24 cellular contexts compared by ENCODE assay signal in the genomic region with DNA sequence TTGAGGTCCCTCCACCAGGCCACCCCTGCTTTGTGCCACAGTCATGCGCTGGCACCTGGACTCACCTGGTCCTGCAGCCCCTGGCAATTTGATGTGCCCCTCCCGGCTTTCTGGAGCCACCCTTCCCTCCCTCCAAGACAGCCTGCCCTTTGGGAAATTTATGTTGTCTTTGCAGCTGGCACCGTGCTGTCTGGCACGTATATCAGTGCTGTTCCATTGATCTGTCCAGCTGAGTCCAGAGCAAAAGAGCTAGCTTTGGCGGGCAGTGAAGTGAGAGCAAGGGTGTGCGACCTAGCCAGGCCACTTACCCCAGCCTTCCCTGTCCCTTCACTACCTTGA. TPM values are rescaled to one million over a fixed set of nuclear protein-coding genes. Genes with fewer than 3 reads are reported as not detected.
DNase-seq lines count a peak whose midpoint lies in the region; ATAC-seq and TF ChIP-seq lines count a peak whose summit lies in the region.
"Had no signal": no experiment of that assay in that cellular context is flagged by ENCODE, and none has a peak within 500 bp of the region (broad histone marks: within the 10 kb centered on the region; RNA-seq: fewer than 3 reads in every experiment).

No MANE protein-coding gene starts in this region.

- H3K9me3 ChIP-seq in HUES6 (ENCODE audit: control insufficient read depth, insufficient read depth, low read depth, low read length) (no peaks in the 10 kb centered on the region), right lobe of liver (no peaks in the 10 kb centered on the region)

- peaks cover 48% of the 10 kb centered on the region for H3K4me1 ChIP-seq in HUES6 (ENCODE audit: control insufficient read depth, insufficient read depth, low read length)
- H3K4me1 ChIP-seq in right lobe of liver = peaks cover 0 to 55% (median 27%) of the 10 kb centered on the region in 4 donors

- peak; percentile 39 to 63 (median 58) for ATAC-seq in right lobe of liver
- no peak for ATAC-seq in HG03196 (IDR thresholded peaks at IDR 0.05; ENCODE audit: unreplicated experiment)
- ATAC-seq in sciatic nerve = no peak
- ATAC-seq: activated CD8-positive, alpha-beta memory T cell treated with anti-CD3 and anti-CD28 coated beads, Interleukin-2, amount 10 ng/mL, durations not matched to agents 7 days and 5 days; activated T-helper 17 cell treated with anti-CD3 and anti-CD28 coated beads, Interleukin-2, amount 50 U/mL, for 72 hours; GM12878 had no signal

- DNase-seq in caudate nucleus (lab: John Stamatoyannopoulos, UW) = no peak
- peak; percentile 74 to 87 (median 81) for DNase-seq in right lobe of liver
- no peak for DNase-seq in stimulated activated CD4-positive, alpha-beta T cell treated with anti-CD3 and anti-CD28 coated beads, Interleukin-1b, Interleukin-23, amount 100 ng/mL, for 48 hours
- no peak for DNase-seq in sciatic nerve (ENCODE audit: low spot score)
- no peak for DNase-seq in globus pallidus (ENCODE audit: low spot score)
- DNase-seq: activated CD4-positive, alpha-beta T cell treated with anti-CD3 and anti-CD28 coated beads for 4 hours; activated CD8-positive, alpha-beta memory T cell treated with anti-CD3 and anti-CD28 coated beads, Interleukin-2, amount 10 ng/mL, durations not matched to agents 7 days and 5 days; activated naive CD8-positive, alpha-beta T cell treated with anti-CD3 and anti-CD28 coated beads, Interleukin-2, amount 10 ng/mL, durations not matched to agents 7 days and 5 days; CD4-positive, CD25-positive, alpha-beta regulatory T cell; dermis blood vessel endothelial cell; DMS153; GF-D8; NCI-H1092 treated with DMSO at 0.1 percent for 48 hours; NCI-H2029 treated with DMSO at 0.1 percent for 48 hours; NCI-H446 treated with DMSO at 0.1 percent for 48 hours; occipital lobe; stimulated activated CD4-positive, alpha-beta T cell treated with anti-CD3 and anti-CD28 coated beads, Interleukin-2, amount 100 ng/mL, for 24 hours had no signal

- intact Hi-C loops in right lobe of liver (cut with DNase I) = no loop called here
- intact Hi-C loops in sciatic nerve (cut with DNase I) = no loop called here

- no peak for TF ChIP-seq POLR2A in right lobe of liver (IDR thresholded peaks at IDR 0.05)

- H3K27ac ChIP-seq in HUES6 (ENCODE audit: low read depth, low read length) (peak overlapping the region; percentile 2; the same call in 1 of the 2 replicates), caudate nucleus (ENCODE audit: low read depth, low read length) (peak overlapping the region; percentile 52), right lobe of liver (peak overlapping the region; percentile 53 to 87 (median 78)), temporal lobe (ENCODE audit: low read depth, low read length) (peak overlapping the region; percentile 45)
- H3K27ac ChIP-seq: epithelial cell of prostate had no signal

- TF ChIP-seq CTCF in right lobe of liver (IDR thresholded peaks at IDR 0.05) = no peak

- H3K9ac ChIP-seq in HUES6 (ENCODE audit: low read length) = no peak overlapping the region

- H3K36me3 ChIP-seq in HUES6 (ENCODE audit: control insufficient read depth, insufficient read depth, low read length) (peaks cover 56% of the 10 kb centered on the region), right lobe of liver (peaks cover 0 to 2% (median 1%) of the 10 kb centered on the region in 4 donors)

- H3K27me3 ChIP-seq in HUES6 (ENCODE audit: control insufficient read depth, insufficient read depth, low read length) = peaks cover 11% of the 10 kb centered on the region
- no peaks in the 10 kb centered on the region for H3K27me3 ChIP-seq in right lobe of liver

- no peak overlapping the region for H3K4me3 ChIP-seq in HUES6 (ENCODE audit: low read depth, low read length)
- H3K4me3 ChIP-seq in right lobe of liver = no peak overlapping the region
- H3K4me3 ChIP-seq: GM12878 had no signal

- 41% methylated on average over 6 of the region's 6 CpGs for WGBS in right lobe of liver (ENCODE audit: insufficient coverage, low coverage, low lambda C conversion rate, missing lambda C conversion rate)

RNA-seq across cellular contexts. Expression of a gene that starts 5.7 kb away (rescaled TPM):
- 100 to 1,000 TPM; 552 to 948 (median 788) TPM for total RNA-seq in right lobe of liver
- 12.0 TPM for total RNA-seq in temporal lobe
- total RNA-seq in sciatic nerve = 261 TPM
- total RNA-seq: activated CD8-positive, alpha-beta memory T cell treated with anti-CD3 and anti-CD28 coated beads, Interleukin-2, amount 10 ng/mL, durations not matched to agents 7 days and 5 days; activated naive CD8-positive, alpha-beta T cell treated with anti-CD3 and anti-CD28 coated beads, Interleukin-2, amount 10 ng/mL, durations not matched to agents 7 days and 5 days; activated T-helper 17 cell treated with anti-CD3 and anti-CD28 coated beads, Interleukin-2, amount 50 U/mL, for 72 hours; CD4-positive, CD25-positive, alpha-beta regulatory T cell had no signal

RNA-seq across cellular contexts. Expression of a gene that starts 12.4 kb away (rescaled TPM):
- total RNA-seq in right lobe of liver (10 to 100 TPM; 30.0 to 36.5 (median 32.7) TPM), temporal lobe (4.2 TPM), sciatic nerve (3.3 TPM)
- total RNA-seq: LHCN-M2 had no signal

RNA-seq across cellular contexts. Expression of a gene that starts 12.6 kb away (rescaled TPM):
- total RNA-seq in right lobe of liver = 10 to 100 TPM; 13.0 to 33.0 (median 19.1) TPM
- total RNA-seq in temporal lobe = 14.0 TPM
- total RNA-seq in sciatic nerve = 5.8 TPM
- total RNA-seq: LHCN-M2 had no signal

RNA-seq across cellular contexts. Expression of a gene that starts 32.9 kb away (rescaled TPM):
- total RNA-seq in right lobe of liver (100 to 1,000 TPM in 2 of 6 experiments, 10 to 100 TPM in 4; 56.2 to 133 (median 73.5) TPM), temporal lobe (28.8 TPM), sciatic nerve (54.0 TPM)

RNA-seq across cellular contexts. Expression of a gene that starts 43.4 kb away (rescaled TPM):
- 1 to 10 TPM in 3 of 6 experiments, under 1 TPM in 3; 0.44 to 1.6 (median 0.96) TPM for total RNA-seq in right lobe of liver
- 9.3 TPM for total RNA-seq in temporal lobe
- 11.1 TPM for total RNA-seq in sciatic nerve

Comparison
In these comparisons a context has a peak if more than half of its experiments do, and no peak if none do; other contexts are left out.
1. H3K27ac ChIP-seq: peak in every context shown above with its lines; median percentile 78 in right lobe of liver; 52 in caudate nucleus; 45 in temporal lobe; 2 in HUES6.
2. DNase-seq: peak in right lobe of liver (3 of 3); none in caudate nucleus (0 of 61), stimulated activated CD4-positive, alpha-beta T cell treated with anti-CD3 and anti-CD28 coated beads, Interleukin-1b, Interleukin-23, amount 100 ng/mL, for 48 hours (single experiment), sciatic nerve (single experiment) and globus pallidus (single experiment).
3. ATAC-seq: peak in right lobe of liver (4 of 4); none in HG03196 (single experiment) and sciatic nerve (single experiment).
4. RNA of a gene that starts 5.7 kb away (total RNA-seq): 552 to 948 TPM in right lobe of liver and 261 TPM in sciatic nerve (single experiment); 12.0 TPM in temporal lobe (single experiment); every median in the first group is over 10 times any median in the second.